ENCODE assay signal across 19 cellular contexts in the genomic region with DNA sequence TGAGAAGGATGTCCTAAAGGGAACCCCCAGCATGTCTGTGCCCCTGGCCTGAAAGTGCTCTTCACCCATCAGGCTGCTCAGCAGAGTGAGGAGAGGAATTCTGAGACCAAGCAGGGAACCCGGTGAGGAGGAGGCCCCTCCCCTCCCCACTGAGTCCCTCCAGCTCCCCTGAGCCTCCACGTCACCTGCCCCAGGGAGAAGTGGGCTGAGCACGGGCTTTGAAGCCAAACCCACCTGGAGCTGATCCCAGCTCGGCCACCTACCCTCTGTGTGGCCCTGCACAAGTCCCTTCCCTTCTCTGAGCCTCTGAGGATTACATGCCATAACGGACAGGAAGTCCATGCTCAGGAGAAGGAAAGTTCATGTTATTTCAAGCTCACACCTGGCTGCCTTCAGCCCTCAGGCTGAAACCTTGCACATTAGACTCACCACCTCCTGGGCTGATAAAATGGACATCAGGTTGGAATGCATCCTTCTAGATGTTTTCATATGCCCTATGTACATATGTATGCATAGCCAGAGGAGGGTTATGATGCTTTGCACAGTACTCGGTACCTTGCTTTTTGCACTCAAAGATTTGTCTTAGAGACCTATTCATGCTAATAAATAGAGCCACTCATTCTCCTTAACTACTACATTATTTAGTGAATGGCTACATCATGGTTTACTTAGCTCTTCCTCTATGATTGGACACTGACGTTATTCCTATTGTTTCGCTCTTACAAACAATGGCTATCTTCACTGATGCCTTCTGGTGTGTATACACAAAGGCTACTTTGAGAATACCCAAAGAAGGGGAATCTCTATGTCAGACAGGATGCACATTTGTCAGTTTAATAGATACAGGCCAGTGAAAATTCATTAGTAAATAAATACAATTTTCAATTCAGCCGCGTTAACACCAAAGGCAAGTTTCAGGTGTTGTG. TPM values are rescaled to one million over a fixed set of nuclear protein-coding genes. Genes with fewer than 3 reads are reported as not detected.
"Had no signal": no experiment of that assay in that cellular context is flagged by ENCODE, and none has a peak within 500 bp of the region (broad histone marks: within the 10 kb centered on the region; RNA-seq: fewer than 3 reads in every experiment).

No MANE protein-coding gene starts in this region.

- H3K9me3 ChIP-seq: pancreas, thyroid gland, vagina had no signal

- H3K27ac ChIP-seq: neural progenitor cell, pancreas, thyroid gland, vagina, WERI-Rb-1 had no signal

- H3K4me3 ChIP-seq: neural progenitor cell, pancreas, thyroid gland, vagina had no signal

- ATAC-seq: activated T-helper 17 cell treated with anti-CD3 and anti-CD28 coated beads, Interleukin-2, amount 50 U/mL, for 72 hours; pancreas had no signal

- H3K4me1 ChIP-seq: neural progenitor cell, pancreas, thyroid gland, vagina had no signal

- DNase-seq: activated CD4-positive, alpha-beta T cell treated with anti-CD3 and anti-CD28 coated beads for 48 hours; activated naive CD4-positive, alpha-beta T cell treated with anti-CD3 and anti-CD28 coated beads, Interleukin-2, amount 10 ng/mL, durations not matched to agents 7 days and 5 days; activated T-cell treated with anti-CD3 and anti-CD28 coated beads for 4 hours; effector CD4-positive, alpha-beta T cell; midbrain; pancreas; retina; T-helper 9 cell; thyroid gland; WERI-Rb-1 had no signal

- H3K9ac ChIP-seq: neural progenitor cell had no signal

- H3K4me2 ChIP-seq: neural progenitor cell had no signal

- H3K36me3 ChIP-seq: neural progenitor cell, pancreas, thyroid gland, vagina, WERI-Rb-1 had no signal

- H3K27me3 ChIP-seq: pancreas, thyroid gland, vagina had no signal

RNA-seq across cellular contexts. Expression of gene DNAJB8, which starts 57.9 kb away (rescaled TPM):
- total RNA-seq: activated CD8-positive, alpha-beta memory T cell treated with anti-CD3 and anti-CD28 coated beads for 36 hours; activated T-helper 17 cell treated with anti-CD3 and anti-CD28 coated beads, Interleukin-2, amount 50 U/mL, for 72 hours; cardiac septum; fibroblast of lung; frontal cortex; lower leg skin; pancreas; skeletal muscle tissue; thyroid gland; vagina had no signal
